In genomic region chr18:12657048-12657848, GRCh38 we compare ENCODE assay signal across 8 cellular contexts. TPM values are rescaled to one million over a fixed set of nuclear protein-coding genes. Genes with fewer than 3 reads are reported as not detected.
DNase-seq lines count a peak whose midpoint lies in the region; ATAC-seq, FAIRE-seq and TF ChIP-seq lines count a peak whose summit lies in the region.

No MANE protein-coding gene starts in this region.

- DNase-seq in GM19239 (ENCODE audit: insufficient read length, low spot score) (peak; percentile 45), memory B cell (ENCODE audit: low spot score in 2 of 2) (peak; percentile 14 to 28), stomach (peak; percentile 34), SKM-1 (lab: John Stamatoyannopoulos, UW; ENCODE audit: unreplicated experiment) (no peak)

- H3K27me3 ChIP-seq in ectodermal cell (ENCODE audit: control insufficient read depth, insufficient read depth, low read length, poor library complexity, severe bottlenecking): peaks cover 39% of the 10 kb centered on the region
- no peaks in the 10 kb centered on the region for H3K27me3 ChIP-seq in stomach

- WGBS in ectodermal cell, 2 experiments: 1% methylated on average over 108 of the region's 108 CpGs
- WGBS in stomach, 5 donors: 0 to 3% (median 1%) methylated on average over 22 to 108 of the region's 108 CpGs

- peaks cover 8% of the 10 kb centered on the region for H3K4me1 Mint-ChIP-seq in memory B cell

- no peak for TF ChIP-seq CTCF in C4-2B (conservative IDR thresholded peaks at IDR 0.05)
- no peak for TF ChIP-seq CTCF in WI38 (IDR thresholded peaks at IDR 0.05; ENCODE audit: low read depth, low read length)
- no peak for TF ChIP-seq CTCF in stomach (IDR thresholded peaks at IDR 0.05)

- H3K27ac ChIP-seq in C4-2B (peak overlapping the region; percentile 79), ectodermal cell (ENCODE audit: insufficient read depth, low read depth, low read length, poor library complexity, severe bottlenecking) (no peak overlapping the region), stomach (peak overlapping the region; percentile 90 to 97 (median 94))

- no peaks in the 10 kb centered on the region for H3K36me3 Mint-ChIP-seq in memory B cell

- H3K27ac Mint-ChIP-seq in memory B cell: no peak overlapping the region

- peaks cover 6% of the 10 kb centered on the region for H3K27me3 Mint-ChIP-seq in memory B cell

- ATAC-seq in HG03354 (IDR thresholded peaks at IDR 0.05; ENCODE audit: poor library complexity, severe bottlenecking, unreplicated experiment) (peak; percentile 52), memory B cell (ENCODE audit: low read depth) (peak; percentile 63)

- peak overlapping the region; percentile 31 for H3K4me3 Mint-ChIP-seq in memory B cell

- FAIRE-seq in GM19239 (lab: Jason Lieb, UNC): no peak

- H3K4me3 ChIP-seq in WI38 (ENCODE audit: low read depth, low read length) (peak overlapping the region; percentile 84), ectodermal cell (ENCODE audit: insufficient read depth, low read depth, low read length) (peak overlapping the region; percentile 54), stomach (peak overlapping the region; percentile 74 to 90 (median 82))

- TF ChIP-seq POLR2A in stomach (IDR thresholded peaks at IDR 0.05): no peak

- H3K36me3 ChIP-seq in ectodermal cell (ENCODE audit: control insufficient read depth, insufficient read depth, low read length) (no peaks in the 10 kb centered on the region), stomach (no peaks in the 10 kb centered on the region)

- H3K9me3 Mint-ChIP-seq in memory B cell: no peaks in the 10 kb centered on the region

- H3K9me3 ChIP-seq in ectodermal cell (ENCODE audit: control insufficient read depth, low read length): no peaks in the 10 kb centered on the region
- H3K9me3 ChIP-seq in stomach: no peaks in the 10 kb centered on the region

- intact Hi-C loops in stomach (cut with DNase I; ENCODE audit: low total_unique reads): no loop called here

- H3K4me1 ChIP-seq in ectodermal cell (ENCODE audit: control insufficient read depth, insufficient read depth, low read length) (no peaks in the 10 kb centered on the region), stomach (peaks cover 10 to 55% (median 28%) of the 10 kb centered on the region in 4 donors)

- no peak for TF ChIP-seq EP300 in stomach (IDR thresholded peaks at IDR 0.05)

RNA-seq across cellular contexts. Expression of gene SPIRE1, which starts 0.7 kb away (rescaled TPM):
- 8.9 TPM for polyA plus RNA-seq in ectodermal cell (2013, experiment 1 of 4)
- polyA plus RNA-seq in ectodermal cell (2013, experiment 2 of 4): 6.3 TPM
- 8.3 TPM for polyA plus RNA-seq in ectodermal cell (2013, experiment 3 of 4)
- polyA plus RNA-seq in ectodermal cell (2013, experiment 4 of 4): 7.3 TPM
- 10 to 100 TPM in 3 of 5 donors, 1 to 10 TPM in 2; 4.1 to 24.4 (median 23.7) TPM for total RNA-seq in stomach
- 1 to 10 TPM; 3.1 to 9.9 (median 6.9) TPM for polyA plus RNA-seq in stomach

RNA-seq across cellular contexts. Expression of gene CEP76, which starts 45.3 kb away (rescaled TPM):
- polyA plus RNA-seq in ectodermal cell (2013, experiment 1 of 4): 15.9 TPM
- polyA plus RNA-seq in ectodermal cell (2013, experiment 2 of 4): 15.5 TPM
- polyA plus RNA-seq in ectodermal cell (2013, experiment 3 of 4): 13.2 TPM
- 13.1 TPM for polyA plus RNA-seq in ectodermal cell (2013, experiment 4 of 4)
- 10 to 100 TPM in 4 of 5 donors, 1 to 10 TPM in 1; 4.6 to 57.2 (median 27.2) TPM for total RNA-seq in stomach
- 1 to 10 TPM; 2.4 to 4.1 (median 2.7) TPM for polyA plus RNA-seq in stomach

RNA-seq across cellular contexts. Expression of gene PSMG2, which starts 45.6 kb away (rescaled TPM):
- 73.5 TPM for polyA plus RNA-seq in ectodermal cell (2013, experiment 1 of 4)
- polyA plus RNA-seq in ectodermal cell (2013, experiment 2 of 4): 78.5 TPM
- polyA plus RNA-seq in ectodermal cell (2013, experiment 3 of 4): 77.6 TPM
- 86.0 TPM for polyA plus RNA-seq in ectodermal cell (2013, experiment 4 of 4)
- total RNA-seq in stomach: 10 to 100 TPM; 11.6 to 78.8 (median 20.1) TPM
- 100 to 1,000 TPM in 2 of 3 donors, 10 to 100 TPM in 1; 82.6 to 106 (median 104) TPM for polyA plus RNA-seq in stomach
